In genomic region chr4:95754667-95755066, GRCh38 we compare ENCODE assay signal across 8 cellular contexts.
"Had no signal": no experiment of that assay in that cellular context is flagged by ENCODE, and none has a peak within 500 bp of the region (broad histone marks: within the 10 kb centered on the region; RNA-seq: fewer than 3 reads in every experiment).

No MANE protein-coding gene starts in this region.

- ATAC-seq: GM12878 had no signal

- DNase-seq: GDM1, GF-D8 had no signal

- H3K4me3 ChIP-seq: GM12878 had no signal

- FAIRE-seq: G401.6, GM12878, GM12891, GM12892, GM18507, GM19239 had no signal
